ENCODE assay signal across 1 cellular context in genomic region chr9:129506892-129507291, GRCh38.
TF ChIP-seq lines count a peak whose summit lies in the region.

No MANE protein-coding gene starts in this region.

TF ChIP-seq in H1, 55 proteins besides CTCF, POLR2A, EP300 and RAD21:
- peak; percentile 34; the same call in 1 of the 2 replicates for TF ChIP-seq JUND (IDR thresholded peaks at IDR 0.05; ENCODE audit: low read length)
- no peak for TF ChIP-seq POLR2AphosphoS5 (IDR thresholded peaks at IDR 0.05; ENCODE audit: low read depth, low read length)
- TF ChIP-seq ASH2L (IDR thresholded peaks at IDR 0.05; ENCODE audit: low read length), result peak; percentile 22
